Comparison of ENCODE assay signal across 2 cellular contexts in genomic region chr6:79101164-79101563, GRCh38.
TF ChIP-seq lines count a peak whose summit lies in the region.

No MANE protein-coding gene starts in this region.

TF ChIP-seq in HepG2, 621 proteins besides CTCF, POLR2A, EP300 and RAD21:
- TF ChIP-seq ZNF7 (CRISPR knock-in tag; IDR thresholded peaks at IDR 0.05): peak; percentile 79
- TF ChIP-seq MIXL1 (CRISPR knock-in tag; IDR thresholded peaks at IDR 0.05): no peak

TF ChIP-seq in K562, 482 proteins besides CTCF, POLR2A, EP300 and RAD21:
- no peak for TF ChIP-seq ZNF830 (CRISPR knock-in tag; IDR thresholded peaks at IDR 0.05)
- peak; percentile 53; the same call in 1 of the 2 replicates for TF ChIP-seq ZNF134 (CRISPR knock-in tag; conservative IDR thresholded peaks at IDR 0.05)
